ENCODE assay signal across 21 cellular contexts in genomic region chr2:223976635-223977226, GRCh38. TPM values are rescaled to one million over a fixed set of nuclear protein-coding genes. Genes with fewer than 3 reads are reported as not detected.
DNase-seq lines count a peak whose midpoint lies in the region; ATAC-seq, FAIRE-seq and TF ChIP-seq lines count a peak whose summit lies in the region.
"Had no signal": no experiment of that assay in that cellular context is flagged by ENCODE, and none has a peak within 500 bp of the region (broad histone marks: within the 10 kb centered on the region; RNA-seq: fewer than 3 reads in every experiment).

No MANE protein-coding gene starts in this region.

- H3K27ac ChIP-seq in pancreas, result no peak overlapping the region
- H3K27ac ChIP-seq: HL-60, sigmoid colon, uterus had no signal

- H3K27me3 ChIP-seq in bronchial epithelial cell (ENCODE audit: control insufficient read depth, insufficient read depth, low read length) (no peaks in the 10 kb centered on the region), pancreas (no peaks in the 10 kb centered on the region)
- H3K27me3 ChIP-seq: sigmoid colon, uterus had no signal

- DNase-seq in EL, result peak; percentile 51
- peak; percentile 31 for DNase-seq in RPMI7951 (ENCODE audit: low read depth)
- DNase-seq in bronchial epithelial cell (ENCODE audit: low read depth), result peak; percentile 41
- peak; percentile 65 for DNase-seq in iris pigment epithelial cell (ENCODE audit: low read depth)
- no peak for DNase-seq in DMS153 (lab: John Stamatoyannopoulos, UW)
- DNase-seq in pancreas, result no peak
- no peak for DNase-seq in HT-29 (ENCODE audit: low spot score)
- DNase-seq: activated CD4-positive, CD25-positive, alpha-beta regulatory T cell; KG1; NCI-H1092; NCI-H2081 treated with DMSO at 0.1 percent for 48 hours; NCI-H510A; occipital lobe; Right ventricle myocardium superior; sigmoid colon; substantia nigra; T-helper 17 cell; uterus had no signal

- intact Hi-C loops in pancreas (cut with DNase I), result no loop called here

- ATAC-seq in pancreas, result no peak
- ATAC-seq in HG03521 (IDR thresholded peaks at IDR 0.05; ENCODE audit: unreplicated experiment), result no peak
- ATAC-seq: T-helper 17 cell had no signal

- no peak for FAIRE-seq in bronchial epithelial cell (lab: Jason Lieb, UNC)
- FAIRE-seq in pancreas (lab: Jason Lieb, UNC), result no peak
- FAIRE-seq: GM19239 had no signal

- H3K4me1 ChIP-seq in pancreas, result no peaks in the 10 kb centered on the region
- H3K4me1 ChIP-seq: sigmoid colon, uterus had no signal

- H3K4me3 ChIP-seq in bronchial epithelial cell (ENCODE audit: low read depth, low read length) (no peak overlapping the region), pancreas (no peak overlapping the region)
- H3K4me3 ChIP-seq: sigmoid colon, uterus had no signal

- TF ChIP-seq CTCF in bronchial epithelial cell (IDR thresholded peaks at IDR 0.05; ENCODE audit: insufficient read depth, low read length, severe bottlenecking), result no peak
- no peak for TF ChIP-seq CTCF in pancreas (IDR thresholded peaks at IDR 0.05)

- WGBS in pancreas, 2 donors, result 62 to 67% methylated on average over 3 of the region's 3 CpGs

- no peaks in the 10 kb centered on the region for H3K9me3 ChIP-seq in pancreas
- H3K9me3 ChIP-seq: sigmoid colon, uterus had no signal

- H3K36me3 ChIP-seq in bronchial epithelial cell (ENCODE audit: control insufficient read depth, insufficient read depth, low read length) (peaks cover 7% of the 10 kb centered on the region), pancreas (no peaks in the 10 kb centered on the region)
- H3K36me3 ChIP-seq: sigmoid colon, uterus had no signal

RNA-seq across cellular contexts. Expression of gene MRPL44, which starts 19.5 kb away (rescaled TPM):
- total RNA-seq in RPMI7951 (2014; rRNA removed; shearing (Covaris generic)), result 40.9 and 43.6 TPM in 2 replicates
- total RNA-seq in bronchial epithelial cell (25.7 and 32.9 TPM in 2 replicates), pancreas (10 to 100 TPM in 3 of 6 donors, 1 to 10 TPM in 3; 6.8 to 11.5 (median 9.6) TPM)
- polyA plus RNA-seq in pancreas, result 10 to 100 TPM in 1 of 2 donors, 1 to 10 TPM in 1; 5.9 to 12.7 TPM
- total RNA-seq in HT-29 (2014; rRNA removed; shearing (Covaris generic)), result 23.1 and 24.4 TPM in 2 replicates

RNA-seq across cellular contexts. Expression of gene WDFY1, which starts 31.6 kb away (rescaled TPM):
- 39.1 and 45.7 TPM in 2 replicates for total RNA-seq in RPMI7951 (2014; rRNA removed; shearing (Covaris generic))
- total RNA-seq in bronchial epithelial cell, result 92.7 and 111 TPM in 2 replicates
- 10 to 100 TPM; 13.5 to 25.9 (median 17.1) TPM for total RNA-seq in pancreas
- polyA plus RNA-seq in pancreas, result 1 to 10 TPM; 5.5 to 8.2 TPM
- total RNA-seq in HT-29 (2014; rRNA removed; shearing (Covaris generic)), result 56.0 and 77.7 TPM in 2 replicates

Comparison
In these comparisons a context has a peak if more than half of its experiments do, and no peak if none do; other contexts are left out.
1. DNase-seq: peak in EL (single experiment), RPMI7951 (single experiment), bronchial epithelial cell (single experiment) and iris pigment epithelial cell (single experiment); none in DMS153 (single experiment), pancreas (0 of 6) and HT-29 (single experiment).